8 cellular contexts compared by ENCODE assay signal in genomic region chr1:28518000-28518744, GRCh38. TPM values are rescaled to one million over a fixed set of nuclear protein-coding genes. Genes with fewer than 3 reads are reported as not detected.
DNase-seq lines count a peak whose midpoint lies in the region; ATAC-seq and TF ChIP-seq lines count a peak whose summit lies in the region.

No MANE protein-coding gene starts in this region.

- H3K4me3 Mint-ChIP-seq in IgD-negative memory B cell (peak overlapping the region; percentile 89 to 98 (median 92)), naive B cell (peak overlapping the region; percentile 82 to 95 (median 90))
- peak overlapping the region; percentile 88 for H3K4me3 Mint-ChIP-seq in activated T-cell treated with anti-CD3 and anti-CD28 coated beads, Interleukin-2, amount 50 U/mL, for 4 hours
- peak overlapping the region; percentile 88 for H3K4me3 Mint-ChIP-seq in stimulated activated memory B cell treated with anti-CD40 and anti-IgM and Interleukin-4, amounts not matched to agents 10 μg/mL and 1 μg/mL and 100 μg/mL, for 72 hours

- TF ChIP-seq CTCF in esophagus squamous epithelium (IDR thresholded peaks at IDR 0.05) = peak; percentile 98 to 99 (median 98)

- no peaks in the 10 kb centered on the region for H3K9me3 Mint-ChIP-seq in IgD-negative memory B cell
- no peaks in the 10 kb centered on the region for H3K9me3 Mint-ChIP-seq in activated T-cell treated with anti-CD3 and anti-CD28 coated beads, Interleukin-2, amount 50 U/mL, for 4 hours
- no peaks in the 10 kb centered on the region for H3K9me3 Mint-ChIP-seq in naive B cell
- no peaks in the 10 kb centered on the region for H3K9me3 Mint-ChIP-seq in stimulated activated memory B cell treated with anti-CD40 and anti-IgM and Interleukin-4, amounts not matched to agents 10 μg/mL and 1 μg/mL and 100 μg/mL, for 72 hours

- H3K36me3 Mint-ChIP-seq in IgD-negative memory B cell = peaks cover 6% of the 10 kb centered on the region
- peaks cover 5% of the 10 kb centered on the region for H3K36me3 Mint-ChIP-seq in activated T-cell treated with anti-CD3 and anti-CD28 coated beads, Interleukin-2, amount 50 U/mL, for 4 hours (ENCODE audit: insufficient read depth)
- H3K36me3 Mint-ChIP-seq in naive B cell = no peaks in the 10 kb centered on the region
- peaks cover 34% of the 10 kb centered on the region for H3K36me3 Mint-ChIP-seq in stimulated activated memory B cell treated with anti-CD40 and anti-IgM and Interleukin-4, amounts not matched to agents 10 μg/mL and 1 μg/mL and 100 μg/mL, for 72 hours

- peak; percentile 95 for DNase-seq in DMS53 (lab: John Stamatoyannopoulos, UW)
- peak; percentile 47 for DNase-seq in OCI-M2 (lab: John Stamatoyannopoulos, UW; ENCODE audit: unreplicated experiment)
- peak; percentile 86 for DNase-seq in activated T-cell treated with anti-CD3 and anti-CD28 coated beads, Interleukin-2, amount 50 U/mL, for 4 hours
- DNase-seq in esophagus squamous epithelium (lab: John Stamatoyannopoulos, UW) = peak; percentile 34
- peak; percentile 87 for DNase-seq in naive B cell

- H3K27ac ChIP-seq in esophagus squamous epithelium = peak overlapping the region; percentile 84 to 93 (median 88)

- ATAC-seq in GM21515 (IDR thresholded peaks at IDR 0.05; ENCODE audit: unreplicated experiment) (peak; percentile 74), naive B cell (ENCODE audit: low read depth in 2 of 2) (peak; percentile 84 to 86)
- peak; percentile 66 to 71 for ATAC-seq in activated T-cell treated with anti-CD3 and anti-CD28 coated beads, Interleukin-2, amount 50 U/mL, for 4 hours
- peak; percentile 87 for ATAC-seq in stimulated activated memory B cell treated with anti-CD40 and anti-IgM and Interleukin-4, amounts not matched to agents 10 μg/mL and 1 μg/mL and 100 μg/mL, for 72 hours

- H3K27me3 ChIP-seq in esophagus squamous epithelium = no peaks in the 10 kb centered on the region

- H3K36me3 ChIP-seq in esophagus squamous epithelium = peaks cover 0 to 21% (median 7%) of the 10 kb centered on the region in 3 donors

- peak in 2 of 4 donors; percentile 47 to 63 for TF ChIP-seq POLR2A in esophagus squamous epithelium (IDR thresholded peaks at IDR 0.05)

- intact Hi-C loops in esophagus squamous epithelium (cut with DNase I) = no loop called here

- peaks cover 2% of the 10 kb centered on the region for H3K27me3 Mint-ChIP-seq in IgD-negative memory B cell
- no peaks in the 10 kb centered on the region for H3K27me3 Mint-ChIP-seq in activated T-cell treated with anti-CD3 and anti-CD28 coated beads, Interleukin-2, amount 50 U/mL, for 4 hours (ENCODE audit: low read depth)
- no peaks in the 10 kb centered on the region for H3K27me3 Mint-ChIP-seq in naive B cell
- H3K27me3 Mint-ChIP-seq in stimulated activated memory B cell treated with anti-CD40 and anti-IgM and Interleukin-4, amounts not matched to agents 10 μg/mL and 1 μg/mL and 100 μg/mL, for 72 hours = no peaks in the 10 kb centered on the region

- H3K4me1 Mint-ChIP-seq in IgD-negative memory B cell (peaks cover 18 to 37% (median 23%) of the 10 kb centered on the region in 3 donors), naive B cell (peaks cover 18 to 29% (median 26%) of the 10 kb centered on the region in 3 donors)
- H3K4me1 Mint-ChIP-seq in activated T-cell treated with anti-CD3 and anti-CD28 coated beads, Interleukin-2, amount 50 U/mL, for 4 hours (ENCODE audit: low read depth) = peaks cover 36% of the 10 kb centered on the region
- peaks cover 31% of the 10 kb centered on the region for H3K4me1 Mint-ChIP-seq in stimulated activated memory B cell treated with anti-CD40 and anti-IgM and Interleukin-4, amounts not matched to agents 10 μg/mL and 1 μg/mL and 100 μg/mL, for 72 hours

- H3K27ac Mint-ChIP-seq in IgD-negative memory B cell (peak overlapping the region; percentile 75 to 96 (median 93)), naive B cell (peak overlapping the region; percentile 69 to 95 (median 87))
- H3K27ac Mint-ChIP-seq in stimulated activated memory B cell treated with anti-CD40 and anti-IgM and Interleukin-4, amounts not matched to agents 10 μg/mL and 1 μg/mL and 100 μg/mL, for 72 hours = peak overlapping the region; percentile 76

- peak overlapping the region; percentile 57 to 93 (median 70) for H3K4me3 ChIP-seq in esophagus squamous epithelium

- H3K9me3 ChIP-seq in esophagus squamous epithelium = no peaks in the 10 kb centered on the region

- WGBS in esophagus squamous epithelium, 2 donors = 0% methylated on average over 2 to 3 of the region's 92 CpGs

- H3K4me1 ChIP-seq in esophagus squamous epithelium = peaks cover 14 to 25% (median 15%) of the 10 kb centered on the region in 3 donors

RNA-seq across cellular contexts. Expression of gene RCC1, which starts 12.3 kb away (rescaled TPM):
- polyA plus RNA-seq in IgD-negative memory B cell = 13.3 TPM
- 100 to 1,000 TPM; 106 to 149 (median 139) TPM for total RNA-seq in activated T-cell treated with anti-CD3 and anti-CD28 coated beads, Interleukin-2, amount 50 U/mL, for 4 hours
- total RNA-seq in esophagus squamous epithelium = 10 to 100 TPM; 25.6 to 46.6 (median 35.8) TPM
- 10 to 100 TPM in 3 of 6 donors, 1 to 10 TPM in 3; 3.8 to 12.2 (median 9.5) TPM for polyA plus RNA-seq in naive B cell (ENCODE audit: low read depth in 6 of 6)

RNA-seq across cellular contexts. Expression of gene TRNAU1AP, which starts 34.7 kb away (rescaled TPM):
- polyA plus RNA-seq in IgD-negative memory B cell = 29.2 TPM
- 10 to 100 TPM; 37.4 to 44.1 (median 37.7) TPM for total RNA-seq in activated T-cell treated with anti-CD3 and anti-CD28 coated beads, Interleukin-2, amount 50 U/mL, for 4 hours
- 10 to 100 TPM; 12.4 to 21.4 (median 16.4) TPM for total RNA-seq in esophagus squamous epithelium
- 10 to 100 TPM in 5 of 6 donors, 1 to 10 TPM in 1; 9.8 to 30.7 (median 25.9) TPM for polyA plus RNA-seq in naive B cell (ENCODE audit: low read depth in 6 of 6)

Comparison
In these comparisons a context has a peak if more than half of its experiments do, and no peak if none do; other contexts are left out.
1. Peak in every context shown above with its lines: DNase-seq, ATAC-seq, H3K4me3 ChIP-seq and H3K27ac ChIP-seq.
2. DNase-seq: peak in every context shown above with its lines; median percentile 95 in DMS53; 87 in naive B cell; 86 in activated T-cell treated with anti-CD3 and anti-CD28 coated beads, Interleukin-2, amount 50 U/mL, for 4 hours; 47 in OCI-M2; 34 in esophagus squamous epithelium.